10 cellular contexts compared by ENCODE assay signal in the genomic region with DNA sequence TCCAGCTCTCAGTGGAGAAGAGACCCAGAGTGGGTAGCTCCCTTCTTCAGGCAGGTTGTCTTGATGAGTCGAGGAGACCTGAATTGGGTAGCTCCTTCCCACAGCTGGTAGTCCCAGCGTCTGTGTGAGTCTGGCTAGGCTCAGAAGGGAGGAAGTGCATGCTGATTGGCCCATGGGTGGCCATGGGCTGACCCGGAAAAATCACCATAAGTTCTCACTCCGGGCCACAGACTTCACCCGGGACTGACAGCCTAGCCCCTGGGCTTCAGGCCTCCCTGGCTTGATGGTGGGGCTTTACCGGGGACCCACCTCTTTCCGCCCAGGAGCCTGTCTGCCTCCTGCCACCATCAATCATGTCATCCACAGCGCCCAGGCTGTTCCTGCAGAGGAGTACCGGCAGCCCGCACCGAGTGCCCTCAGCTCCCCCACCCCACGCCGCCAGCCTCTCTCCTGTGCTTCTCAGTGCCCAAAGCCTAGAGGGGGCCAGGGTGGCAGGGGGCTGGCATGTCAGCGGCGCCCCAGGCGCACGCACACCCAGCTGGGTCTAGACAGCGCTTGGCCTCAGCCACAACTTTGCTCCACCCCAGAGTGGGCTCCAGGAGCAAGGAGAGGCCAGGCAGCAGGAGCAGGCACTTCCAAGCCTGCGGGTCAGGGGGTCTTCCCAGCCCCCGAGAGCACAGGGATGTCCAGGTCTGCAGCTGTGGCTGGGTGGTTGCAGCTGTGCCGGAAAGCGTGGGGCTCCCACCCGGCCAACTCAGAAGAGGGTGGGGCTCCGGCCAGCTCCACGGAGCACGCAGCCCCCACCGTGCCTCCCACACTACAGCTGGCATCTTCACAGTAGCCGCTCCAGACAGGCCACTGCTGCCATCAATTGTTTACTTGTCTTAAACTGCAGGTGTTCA. TPM values are rescaled to one million over a fixed set of nuclear protein-coding genes. Genes with fewer than 3 reads are reported as not detected.
DNase-seq lines count a peak whose midpoint lies in the region; ATAC-seq and TF ChIP-seq lines count a peak whose summit lies in the region.
"Had no signal": no experiment of that assay in that cellular context is flagged by ENCODE, and none has a peak within 500 bp of the region (broad histone marks: within the 10 kb centered on the region; RNA-seq: fewer than 3 reads in every experiment).

No MANE protein-coding gene starts in this region.

- peak overlapping the region; percentile 53 for H3K4me3 Mint-ChIP-seq in activated CD8-positive, alpha-beta T cell treated with anti-CD3 and anti-CD28 coated beads for 36 hours
- H3K4me3 Mint-ChIP-seq in nephron progenitor cell, result no peak overlapping the region
- no peak overlapping the region for H3K4me3 Mint-ChIP-seq in endodermal cell

- intact Hi-C loops in activated CD8-positive, alpha-beta T cell treated with anti-CD3 and anti-CD28 coated beads for 36 hours (cut with micrococcal nuclease), result no loop called here

- no peaks in the 10 kb centered on the region for H3K9me3 ChIP-seq in endodermal cell (ENCODE audit: control insufficient read depth, low read length)

- DNase-seq in activated CD8-positive, alpha-beta T cell treated with anti-CD3 and anti-CD28 coated beads for 36 hours, result no peak
- DNase-seq in nephron progenitor cell (peak; percentile 17), endodermal cell (no peak), GM19240 (ENCODE audit: insufficient read length, low spot score) (no peak)
- DNase-seq: SIG-M5 had no signal

- CTCF ChIA-PET in activated CD8-positive, alpha-beta T cell treated with anti-CD3 and anti-CD28 coated beads for 36 hours (lab: Charles Lee), result interaction anchor here (0.7 kb wide), 1 partner anchor 136 kb away, joined by 3 read pairs; no protein-coding TSS in a partner anchor

- ATAC-seq in GM18498 (IDR thresholded peaks at IDR 0.05; ENCODE audit: unreplicated experiment) (peak; percentile 54), HG02642 (IDR thresholded peaks at IDR 0.05; ENCODE audit: poor library complexity, unreplicated experiment) (peak; percentile 87), HG03039 (IDR thresholded peaks at IDR 0.05; ENCODE audit: unreplicated experiment) (no peak), GM18511 (IDR thresholded peaks at IDR 0.05; ENCODE audit: unreplicated experiment) (no peak)
- ATAC-seq in activated CD8-positive, alpha-beta T cell treated with anti-CD3 and anti-CD28 coated beads for 36 hours, result peak; percentile 56

- POLR2A ChIA-PET in activated CD8-positive, alpha-beta T cell treated with anti-CD3 and anti-CD28 coated beads for 36 hours (lab: Charles Lee), result interaction anchor here (1.0 kb wide), 1 partner anchor 16 kb away, joined by 4 read pairs; a partner anchor contains a TSS

- H3K27me3 ChIP-seq in endodermal cell (ENCODE audit: control insufficient read depth, insufficient read depth, low read length, poor library complexity, severe bottlenecking), result no peaks in the 10 kb centered on the region
- H3K27me3 ChIP-seq: esophagus muscularis mucosa had no signal

- TF ChIP-seq CTCF in activated CD8-positive, alpha-beta T cell treated with anti-CD3 and anti-CD28 coated beads for 36 hours (IDR thresholded peaks at IDR 0.05), result no peak
- TF ChIP-seq CTCF in nephron progenitor cell (IDR thresholded peaks at IDR 0.05), result no peak
- TF ChIP-seq CTCF in endodermal cell (conservative IDR thresholded peaks at IDR 0.05), result no peak

- WGBS in endodermal cell (ENCODE audit: insufficient coverage in 1 of 2, insufficient read length in 1 of 2), 2 experiments, result 50 to 88% methylated on average over 2 to 28 of the region's 28 CpGs

- no peaks in the 10 kb centered on the region for H3K27me3 Mint-ChIP-seq in activated CD8-positive, alpha-beta T cell treated with anti-CD3 and anti-CD28 coated beads for 36 hours
- H3K27me3 Mint-ChIP-seq in nephron progenitor cell (ENCODE audit: low read depth, poor library complexity) (no peaks in the 10 kb centered on the region), endodermal cell (ENCODE audit: insufficient read depth) (no peaks in the 10 kb centered on the region)

- no peaks in the 10 kb centered on the region for H3K4me1 ChIP-seq in endodermal cell (ENCODE audit: control insufficient read depth, insufficient read depth, low read length)
- H3K4me1 ChIP-seq: esophagus muscularis mucosa had no signal

- H3K27ac ChIP-seq in endodermal cell (ENCODE audit: low read depth, low read length), result no peak overlapping the region

- no peak overlapping the region for H3K27ac Mint-ChIP-seq in activated CD8-positive, alpha-beta T cell treated with anti-CD3 and anti-CD28 coated beads for 36 hours
- H3K27ac Mint-ChIP-seq in nephron progenitor cell (no peak overlapping the region), endodermal cell (no peak overlapping the region)

- H3K36me3 Mint-ChIP-seq in activated CD8-positive, alpha-beta T cell treated with anti-CD3 and anti-CD28 coated beads for 36 hours (ENCODE audit: low read depth), result no peaks in the 10 kb centered on the region
- H3K36me3 Mint-ChIP-seq in nephron progenitor cell (ENCODE audit: low read depth) (no peaks in the 10 kb centered on the region), endodermal cell (ENCODE audit: low read depth) (no peaks in the 10 kb centered on the region)

- no peak overlapping the region for H3K9ac ChIP-seq in endodermal cell (ENCODE audit: extremely low read depth, low read length, poor library complexity, severe bottlenecking)

- H3K4me3 ChIP-seq in endodermal cell (ENCODE audit: low read length), result no peak overlapping the region

- no peaks in the 10 kb centered on the region for H3K9me3 Mint-ChIP-seq in activated CD8-positive, alpha-beta T cell treated with anti-CD3 and anti-CD28 coated beads for 36 hours
- H3K9me3 Mint-ChIP-seq in nephron progenitor cell, result peaks cover 6% of the 10 kb centered on the region
- H3K9me3 Mint-ChIP-seq in endodermal cell, result peaks cover 9% of the 10 kb centered on the region

- H3K36me3 ChIP-seq in endodermal cell (ENCODE audit: control insufficient read depth, insufficient read depth, low read length), result no peaks in the 10 kb centered on the region
- H3K36me3 ChIP-seq: esophagus muscularis mucosa had no signal

- H3K4me1 Mint-ChIP-seq in activated CD8-positive, alpha-beta T cell treated with anti-CD3 and anti-CD28 coated beads for 36 hours (ENCODE audit: low read depth), result peaks cover 2% of the 10 kb centered on the region
- H3K4me1 Mint-ChIP-seq in nephron progenitor cell, result peaks cover 17% of the 10 kb centered on the region
- no peaks in the 10 kb centered on the region for H3K4me1 Mint-ChIP-seq in endodermal cell

RNA-seq across cellular contexts. Expression of a gene that starts 16.1 kb away (rescaled TPM):
- 100 to 1,000 TPM in 1 of 2 experiments, 10 to 100 TPM in 1; 94.1 to 101 TPM for total RNA-seq in activated CD8-positive, alpha-beta T cell treated with anti-CD3 and anti-CD28 coated beads for 36 hours
- total RNA-seq in endodermal cell, result 100 to 1,000 TPM in 1 of 2 donors, 10 to 100 TPM in 1; 63.4 to 118 TPM
- polyA plus RNA-seq in endodermal cell (2013, experiment 1 of 2), result 72.8 TPM
- 67.6 TPM for polyA plus RNA-seq in endodermal cell (2013, experiment 2 of 2)

RNA-seq across cellular contexts. Expression of a gene that starts 23.8 kb away (rescaled TPM):
- 10 to 100 TPM; 28.1 to 28.3 TPM for total RNA-seq in activated CD8-positive, alpha-beta T cell treated with anti-CD3 and anti-CD28 coated beads for 36 hours
- total RNA-seq in endodermal cell, result 10 to 100 TPM; 34.6 to 58.4 TPM
- polyA plus RNA-seq in endodermal cell (2013, experiment 1 of 2), result 32.4 TPM
- 26.2 TPM for polyA plus RNA-seq in endodermal cell (2013, experiment 2 of 2)

Comparison
In these comparisons a context has a peak if more than half of its experiments do, and no peak if none do; other contexts are left out.
1. ATAC-seq: peak in GM18498 (single experiment), HG02642 (single experiment) and activated CD8-positive, alpha-beta T cell treated with anti-CD3 and anti-CD28 coated beads for 36 hours (single experiment); none in HG03039 (single experiment) and GM18511 (single experiment).